ENCODE assay signal across 1 cellular context in the genomic region with DNA sequence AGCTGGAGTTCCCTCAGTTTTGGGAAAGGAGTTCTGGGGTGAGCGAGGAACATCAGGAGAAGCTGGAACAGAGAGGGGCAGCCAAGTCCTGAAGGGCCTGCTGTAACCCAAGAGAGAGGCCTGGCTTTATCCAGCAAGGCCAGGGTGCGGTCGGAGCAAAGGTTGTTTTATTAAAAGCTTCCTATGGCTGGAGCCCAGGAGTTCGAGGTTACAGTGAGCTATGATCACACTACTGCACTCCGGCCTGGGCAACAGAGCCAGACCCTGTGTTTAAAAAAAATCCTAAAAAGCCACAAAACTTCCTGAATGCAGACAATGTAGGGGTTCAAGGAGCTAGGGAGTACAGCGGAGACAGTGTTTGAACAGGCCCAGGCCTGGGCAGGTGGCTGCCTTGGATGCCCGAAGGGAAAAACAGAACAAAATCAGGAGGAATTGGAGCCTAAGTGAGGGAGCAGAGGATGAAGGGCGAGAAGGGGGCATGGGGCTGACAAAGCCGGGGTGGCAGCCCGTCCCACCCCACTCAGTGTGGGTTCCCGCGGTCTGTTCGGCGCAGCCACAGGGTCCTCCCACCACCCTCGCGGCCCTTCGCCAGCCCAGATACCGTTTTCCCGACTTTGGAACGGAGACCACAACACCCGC.
TF ChIP-seq lines count a peak whose summit lies in the region.

No MANE protein-coding gene starts in this region.

TF ChIP-seq in WTC11, 78 proteins besides CTCF, POLR2A, EP300 and RAD21 (continued from another document):
- TF ChIP-seq, protein P1, sequence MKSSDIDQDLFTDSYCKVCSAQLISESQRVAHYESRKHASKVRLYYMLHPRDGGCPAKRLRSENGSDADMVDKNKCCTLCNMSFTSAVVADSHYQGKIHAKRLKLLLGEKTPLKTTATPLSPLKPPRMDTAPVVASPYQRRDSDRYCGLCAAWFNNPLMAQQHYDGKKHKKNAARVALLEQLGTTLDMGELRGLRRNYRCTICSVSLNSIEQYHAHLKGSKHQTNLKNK (CRISPR knock-in tag; IDR thresholded peaks at IDR 0.05), result no peak
- TF ChIP-seq NFYB (CRISPR knock-in tag; conservative IDR thresholded peaks at IDR 0.05; ENCODE audit: low read depth), result no peak
- no peak for TF ChIP-seq RELA (CRISPR knock-in tag; IDR thresholded peaks at IDR 0.05; ENCODE audit: borderline replicate concordance)
- TF ChIP-seq JAZF1 (CRISPR knock-in tag; IDR thresholded peaks at IDR 0.05), result no peak
- no peak for TF ChIP-seq TEAD4 (CRISPR knock-in tag; IDR thresholded peaks at IDR 0.05)
- TF ChIP-seq, protein P2, sequence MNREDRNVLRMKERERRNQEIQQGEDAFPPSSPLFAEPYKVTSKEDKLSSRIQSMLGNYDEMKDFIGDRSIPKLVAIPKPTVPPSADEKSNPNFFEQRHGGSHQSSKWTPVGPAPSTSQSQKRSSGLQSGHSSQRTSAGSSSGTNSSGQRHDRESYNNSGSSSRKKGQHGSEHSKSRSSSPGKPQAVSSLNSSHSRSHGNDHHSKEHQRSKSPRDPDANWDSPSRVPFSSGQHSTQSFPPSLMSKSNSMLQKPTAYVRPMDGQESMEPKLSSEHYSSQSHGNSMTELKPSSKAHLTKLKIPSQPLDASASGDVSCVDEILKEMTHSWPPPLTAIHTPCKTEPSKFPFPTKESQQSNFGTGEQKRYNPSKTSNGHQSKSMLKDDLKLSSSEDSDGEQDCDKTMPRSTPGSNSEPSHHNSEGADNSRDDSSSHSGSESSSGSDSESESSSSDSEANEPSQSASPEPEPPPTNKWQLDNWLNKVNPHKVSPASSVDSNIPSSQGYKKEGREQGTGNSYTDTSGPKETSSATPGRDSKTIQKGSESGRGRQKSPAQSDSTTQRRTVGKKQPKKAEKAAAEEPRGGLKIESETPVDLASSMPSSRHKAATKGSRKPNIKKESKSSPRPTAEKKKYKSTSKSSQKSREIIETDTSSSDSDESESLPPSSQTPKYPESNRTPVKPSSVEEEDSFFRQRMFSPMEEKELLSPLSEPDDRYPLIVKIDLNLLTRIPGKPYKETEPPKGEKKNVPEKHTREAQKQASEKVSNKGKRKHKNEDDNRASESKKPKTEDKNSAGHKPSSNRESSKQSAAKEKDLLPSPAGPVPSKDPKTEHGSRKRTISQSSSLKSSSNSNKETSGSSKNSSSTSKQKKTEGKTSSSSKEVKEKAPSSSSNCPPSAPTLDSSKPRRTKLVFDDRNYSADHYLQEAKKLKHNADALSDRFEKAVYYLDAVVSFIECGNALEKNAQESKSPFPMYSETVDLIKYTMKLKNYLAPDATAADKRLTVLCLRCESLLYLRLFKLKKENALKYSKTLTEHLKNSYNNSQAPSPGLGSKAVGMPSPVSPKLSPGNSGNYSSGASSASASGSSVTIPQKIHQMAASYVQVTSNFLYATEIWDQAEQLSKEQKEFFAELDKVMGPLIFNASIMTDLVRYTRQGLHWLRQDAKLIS (CRISPR knock-in tag; IDR thresholded peaks at IDR 0.05; ENCODE audit: borderline replicate concordance), result no peak
- no peak for TF ChIP-seq ZBTB21 (CRISPR knock-in tag; IDR thresholded peaks at IDR 0.05; ENCODE audit: borderline replicate concordance)
- no peak for TF ChIP-seq ZNF396 (CRISPR knock-in tag; IDR thresholded peaks at IDR 0.05; ENCODE audit: borderline replicate concordance)
- no peak for TF ChIP-seq ZNF121 (CRISPR knock-in tag; IDR thresholded peaks at IDR 0.05)
- TF ChIP-seq NFE2L1 (CRISPR knock-in tag; IDR thresholded peaks at IDR 0.05), result no peak
- TF ChIP-seq ESRRA (CRISPR knock-in tag; IDR thresholded peaks at IDR 0.05; ENCODE audit: borderline replicate concordance), result no peak
- TF ChIP-seq, protein P3, sequence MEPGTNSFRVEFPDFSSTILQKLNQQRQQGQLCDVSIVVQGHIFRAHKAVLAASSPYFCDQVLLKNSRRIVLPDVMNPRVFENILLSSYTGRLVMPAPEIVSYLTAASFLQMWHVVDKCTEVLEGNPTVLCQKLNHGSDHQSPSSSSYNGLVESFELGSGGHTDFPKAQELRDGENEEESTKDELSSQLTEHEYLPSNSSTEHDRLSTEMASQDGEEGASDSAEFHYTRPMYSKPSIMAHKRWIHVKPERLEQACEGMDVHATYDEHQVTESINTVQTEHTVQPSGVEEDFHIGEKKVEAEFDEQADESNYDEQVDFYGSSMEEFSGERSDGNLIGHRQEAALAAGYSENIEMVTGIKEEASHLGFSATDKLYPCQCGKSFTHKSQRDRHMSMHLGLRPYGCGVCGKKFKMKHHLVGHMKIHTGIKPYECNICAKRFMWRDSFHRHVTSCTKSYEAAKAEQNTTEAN (CRISPR knock-in tag; IDR thresholded peaks at IDR 0.05), result no peak
- TF ChIP-seq, protein P4, sequence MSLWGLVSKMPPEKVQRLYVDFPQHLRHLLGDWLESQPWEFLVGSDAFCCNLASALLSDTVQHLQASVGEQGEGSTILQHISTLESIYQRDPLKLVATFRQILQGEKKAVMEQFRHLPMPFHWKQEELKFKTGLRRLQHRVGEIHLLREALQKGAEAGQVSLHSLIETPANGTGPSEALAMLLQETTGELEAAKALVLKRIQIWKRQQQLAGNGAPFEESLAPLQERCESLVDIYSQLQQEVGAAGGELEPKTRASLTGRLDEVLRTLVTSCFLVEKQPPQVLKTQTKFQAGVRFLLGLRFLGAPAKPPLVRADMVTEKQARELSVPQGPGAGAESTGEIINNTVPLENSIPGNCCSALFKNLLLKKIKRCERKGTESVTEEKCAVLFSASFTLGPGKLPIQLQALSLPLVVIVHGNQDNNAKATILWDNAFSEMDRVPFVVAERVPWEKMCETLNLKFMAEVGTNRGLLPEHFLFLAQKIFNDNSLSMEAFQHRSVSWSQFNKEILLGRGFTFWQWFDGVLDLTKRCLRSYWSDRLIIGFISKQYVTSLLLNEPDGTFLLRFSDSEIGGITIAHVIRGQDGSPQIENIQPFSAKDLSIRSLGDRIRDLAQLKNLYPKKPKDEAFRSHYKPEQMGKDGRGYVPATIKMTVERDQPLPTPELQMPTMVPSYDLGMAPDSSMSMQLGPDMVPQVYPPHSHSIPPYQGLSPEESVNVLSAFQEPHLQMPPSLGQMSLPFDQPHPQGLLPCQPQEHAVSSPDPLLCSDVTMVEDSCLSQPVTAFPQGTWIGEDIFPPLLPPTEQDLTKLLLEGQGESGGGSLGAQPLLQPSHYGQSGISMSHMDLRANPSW (CRISPR knock-in tag; conservative IDR thresholded peaks at IDR 0.05; ENCODE audit: low read depth), result no peak
